1 cellular context compared by ENCODE assay signal in the genomic region with DNA sequence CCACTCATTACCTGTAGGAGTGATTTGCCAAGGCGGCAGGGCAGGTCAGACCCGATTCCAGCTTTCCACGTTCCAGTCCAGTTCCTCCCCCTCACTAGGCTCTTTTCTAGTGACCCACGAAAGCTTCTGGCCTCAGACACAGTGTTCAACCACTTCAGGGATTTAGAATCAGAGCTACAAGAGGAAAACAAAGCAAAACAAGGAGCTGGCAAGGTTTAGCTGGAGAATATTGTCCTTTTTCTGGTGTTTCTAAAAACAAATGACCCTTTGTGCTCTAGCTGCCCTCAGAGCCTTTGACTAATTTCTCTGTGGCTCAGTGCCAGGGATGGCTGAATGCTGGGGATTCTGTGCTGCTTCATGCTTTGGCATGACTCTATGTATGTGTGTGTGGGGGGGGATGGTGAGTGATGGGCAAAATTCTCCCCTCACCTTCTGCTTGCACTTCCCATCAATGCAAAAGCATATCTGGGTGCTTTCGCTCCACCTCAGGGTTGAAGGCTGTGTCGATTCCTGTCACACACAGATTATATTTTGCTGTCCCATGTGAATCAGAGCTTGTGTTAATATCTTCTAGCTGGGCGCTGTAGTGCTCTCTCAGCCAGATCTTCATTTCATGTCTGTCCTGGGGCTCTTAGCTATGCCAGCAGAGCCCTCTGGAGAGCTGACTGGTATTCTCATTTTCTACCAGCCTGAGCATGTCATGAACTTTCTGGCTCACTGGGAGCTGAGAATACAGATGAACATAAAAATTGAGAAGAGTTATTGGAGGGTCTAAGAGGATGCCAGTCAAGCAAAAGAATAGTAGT.
TF ChIP-seq lines count a peak whose summit lies in the region.

No MANE protein-coding gene starts in this region.

TF ChIP-seq in HepG2, 621 proteins besides CTCF, POLR2A, EP300 and RAD21 (continued from another document and continues in another):
- TF ChIP-seq, protein P1, sequence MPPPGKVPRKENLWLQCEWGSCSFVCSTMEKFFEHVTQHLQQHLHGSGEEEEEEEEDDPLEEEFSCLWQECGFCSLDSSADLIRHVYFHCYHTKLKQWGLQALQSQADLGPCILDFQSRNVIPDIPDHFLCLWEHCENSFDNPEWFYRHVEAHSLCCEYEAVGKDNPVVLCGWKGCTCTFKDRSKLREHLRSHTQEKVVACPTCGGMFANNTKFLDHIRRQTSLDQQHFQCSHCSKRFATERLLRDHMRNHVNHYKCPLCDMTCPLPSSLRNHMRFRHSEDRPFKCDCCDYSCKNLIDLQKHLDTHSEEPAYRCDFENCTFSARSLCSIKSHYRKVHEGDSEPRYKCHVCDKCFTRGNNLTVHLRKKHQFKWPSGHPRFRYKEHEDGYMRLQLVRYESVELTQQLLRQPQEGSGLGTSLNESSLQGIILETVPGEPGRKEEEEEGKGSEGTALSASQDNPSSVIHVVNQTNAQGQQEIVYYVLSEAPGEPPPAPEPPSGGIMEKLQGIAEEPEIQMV (CRISPR knock-in tag; IDR thresholded peaks at IDR 0.05; ENCODE audit: low read depth): no peak
- no peak for TF ChIP-seq HOXA7 (CRISPR knock-in tag; IDR thresholded peaks at IDR 0.05)
- no peak for TF ChIP-seq ZNF788 (CRISPR knock-in tag; IDR thresholded peaks at IDR 0.05; ENCODE audit: borderline replicate concordance)
- TF ChIP-seq, protein P2, sequence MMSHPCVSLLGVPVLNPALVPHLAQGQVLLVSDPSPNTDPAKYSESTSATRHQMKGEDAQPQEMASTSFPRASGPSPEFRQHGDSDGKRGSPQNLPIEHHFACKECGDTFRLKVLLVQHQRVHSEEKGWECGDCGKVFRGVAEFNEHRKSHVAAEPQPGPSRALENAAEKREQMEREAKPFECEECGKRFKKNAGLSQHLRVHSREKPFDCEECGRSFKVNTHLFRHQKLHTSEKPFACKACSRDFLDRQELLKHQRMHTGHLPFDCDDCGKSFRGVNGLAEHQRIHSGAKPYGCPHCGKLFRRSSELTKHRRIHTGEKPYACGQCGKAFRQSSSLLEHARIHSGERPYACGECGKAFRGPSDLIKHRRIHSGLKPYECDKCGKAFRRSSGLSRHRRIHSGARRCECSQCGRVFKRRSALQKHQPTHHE (CRISPR knock-in tag; IDR thresholded peaks at IDR 0.05; ENCODE audit: borderline replicate concordance): no peak
- no peak for TF ChIP-seq SP4 (CRISPR knock-in tag; IDR thresholded peaks at IDR 0.05)
- TF ChIP-seq CHCHD3 (CRISPR knock-in tag; IDR thresholded peaks at IDR 0.05): no peak
- TF ChIP-seq ZSCAN31 (CRISPR knock-in tag; IDR thresholded peaks at IDR 0.05; ENCODE audit: low read depth): 0 out of 2 replicates have a peak, but pooled peaks have one; percentile 26
- TF ChIP-seq, protein P3, sequence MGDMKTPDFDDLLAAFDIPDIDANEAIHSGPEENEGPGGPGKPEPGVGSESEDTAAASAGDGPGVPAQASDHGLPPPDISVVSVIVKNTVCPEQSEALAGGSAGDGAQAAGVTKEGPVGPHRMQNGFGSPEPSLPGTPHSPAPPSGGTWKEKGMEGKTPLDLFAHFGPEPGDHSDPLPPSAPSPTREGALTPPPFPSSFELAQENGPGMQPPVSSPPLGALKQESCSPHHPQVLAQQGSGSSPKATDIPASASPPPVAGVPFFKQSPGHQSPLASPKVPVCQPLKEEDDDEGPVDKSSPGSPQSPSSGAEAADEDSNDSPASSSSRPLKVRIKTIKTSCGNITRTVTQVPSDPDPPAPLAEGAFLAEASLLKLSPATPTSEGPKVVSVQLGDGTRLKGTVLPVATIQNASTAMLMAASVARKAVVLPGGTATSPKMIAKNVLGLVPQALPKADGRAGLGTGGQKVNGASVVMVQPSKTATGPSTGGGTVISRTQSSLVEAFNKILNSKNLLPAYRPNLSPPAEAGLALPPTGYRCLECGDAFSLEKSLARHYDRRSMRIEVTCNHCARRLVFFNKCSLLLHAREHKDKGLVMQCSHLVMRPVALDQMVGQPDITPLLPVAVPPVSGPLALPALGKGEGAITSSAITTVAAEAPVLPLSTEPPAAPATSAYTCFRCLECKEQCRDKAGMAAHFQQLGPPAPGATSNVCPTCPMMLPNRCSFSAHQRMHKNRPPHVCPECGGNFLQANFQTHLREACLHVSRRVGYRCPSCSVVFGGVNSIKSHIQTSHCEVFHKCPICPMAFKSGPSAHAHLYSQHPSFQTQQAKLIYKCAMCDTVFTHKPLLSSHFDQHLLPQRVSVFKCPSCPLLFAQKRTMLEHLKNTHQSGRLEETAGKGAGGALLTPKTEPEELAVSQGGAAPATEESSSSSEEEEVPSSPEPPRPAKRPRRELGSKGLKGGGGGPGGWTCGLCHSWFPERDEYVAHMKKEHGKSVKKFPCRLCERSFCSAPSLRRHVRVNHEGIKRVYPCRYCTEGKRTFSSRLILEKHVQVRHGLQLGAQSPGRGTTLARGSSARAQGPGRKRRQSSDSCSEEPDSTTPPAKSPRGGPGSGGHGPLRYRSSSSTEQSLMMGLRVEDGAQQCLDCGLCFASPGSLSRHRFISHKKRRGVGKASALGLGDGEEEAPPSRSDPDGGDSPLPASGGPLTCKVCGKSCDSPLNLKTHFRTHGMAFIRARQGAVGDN (CRISPR knock-in tag; IDR thresholded peaks at IDR 0.05): no peak
- TF ChIP-seq ZNF737 (CRISPR knock-in tag; IDR thresholded peaks at IDR 0.05; ENCODE audit: borderline replicate concordance): no peak
- TF ChIP-seq SALL1 (CRISPR knock-in tag; IDR thresholded peaks at IDR 0.05): peak; percentile 59
- peak; percentile 63 for TF ChIP-seq XRCC5 (optimal IDR thresholded peaks at IDR 0.05; ENCODE audit: low read length)
- no peak for TF ChIP-seq SRSF4 (IDR thresholded peaks at IDR 0.05; ENCODE audit: low read depth, low read length, poor library complexity, severe bottlenecking)
- TF ChIP-seq ZBTB42 (CRISPR knock-in tag; IDR thresholded peaks at IDR 0.05): no peak
- TF ChIP-seq TBX2 (CRISPR knock-in tag; IDR thresholded peaks at IDR 0.05; ENCODE audit: borderline replicate concordance): peak; percentile 34
- TF ChIP-seq ZNF101 (CRISPR knock-in tag; IDR thresholded peaks at IDR 0.05; ENCODE audit: borderline replicate concordance, low read depth): no peak
- TF ChIP-seq, protein P4, sequence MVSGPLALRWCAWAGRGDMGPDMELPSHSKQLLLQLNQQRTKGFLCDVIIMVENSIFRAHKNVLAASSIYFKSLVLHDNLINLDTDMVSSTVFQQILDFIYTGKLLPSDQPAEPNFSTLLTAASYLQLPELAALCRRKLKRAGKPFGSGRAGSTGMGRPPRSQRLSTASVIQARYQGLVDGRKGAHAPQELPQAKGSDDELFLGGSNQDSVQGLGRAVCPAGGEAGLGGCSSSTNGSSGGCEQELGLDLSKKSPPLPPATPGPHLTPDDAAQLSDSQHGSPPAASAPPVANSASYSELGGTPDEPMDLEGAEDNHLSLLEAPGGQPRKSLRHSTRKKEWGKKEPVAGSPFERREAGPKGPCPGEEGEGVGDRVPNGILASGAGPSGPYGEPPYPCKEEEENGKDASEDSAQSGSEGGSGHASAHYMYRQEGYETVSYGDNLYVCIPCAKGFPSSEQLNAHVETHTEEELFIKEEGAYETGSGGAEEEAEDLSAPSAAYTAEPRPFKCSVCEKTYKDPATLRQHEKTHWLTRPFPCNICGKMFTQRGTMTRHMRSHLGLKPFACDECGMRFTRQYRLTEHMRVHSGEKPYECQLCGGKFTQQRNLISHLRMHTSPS (CRISPR knock-in tag; IDR thresholded peaks at IDR 0.05; ENCODE audit: low read depth): no peak
- no peak for TF ChIP-seq RXRA (CRISPR knock-in tag; IDR thresholded peaks at IDR 0.05)
- TF ChIP-seq ETV5 (CRISPR knock-in tag; IDR thresholded peaks at IDR 0.05; ENCODE audit: borderline replicate concordance): no peak
- TF ChIP-seq, protein P5, sequence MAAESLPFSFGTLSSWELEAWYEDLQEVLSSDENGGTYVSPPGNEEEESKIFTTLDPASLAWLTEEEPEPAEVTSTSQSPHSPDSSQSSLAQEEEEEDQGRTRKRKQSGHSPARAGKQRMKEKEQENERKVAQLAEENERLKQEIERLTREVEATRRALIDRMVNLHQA (CRISPR knock-in tag; IDR thresholded peaks at IDR 0.05): no peak
- TF ChIP-seq ZFP41 (CRISPR knock-in tag; IDR thresholded peaks at IDR 0.05; ENCODE audit: borderline replicate concordance): no peak
- TF ChIP-seq, protein P6, sequence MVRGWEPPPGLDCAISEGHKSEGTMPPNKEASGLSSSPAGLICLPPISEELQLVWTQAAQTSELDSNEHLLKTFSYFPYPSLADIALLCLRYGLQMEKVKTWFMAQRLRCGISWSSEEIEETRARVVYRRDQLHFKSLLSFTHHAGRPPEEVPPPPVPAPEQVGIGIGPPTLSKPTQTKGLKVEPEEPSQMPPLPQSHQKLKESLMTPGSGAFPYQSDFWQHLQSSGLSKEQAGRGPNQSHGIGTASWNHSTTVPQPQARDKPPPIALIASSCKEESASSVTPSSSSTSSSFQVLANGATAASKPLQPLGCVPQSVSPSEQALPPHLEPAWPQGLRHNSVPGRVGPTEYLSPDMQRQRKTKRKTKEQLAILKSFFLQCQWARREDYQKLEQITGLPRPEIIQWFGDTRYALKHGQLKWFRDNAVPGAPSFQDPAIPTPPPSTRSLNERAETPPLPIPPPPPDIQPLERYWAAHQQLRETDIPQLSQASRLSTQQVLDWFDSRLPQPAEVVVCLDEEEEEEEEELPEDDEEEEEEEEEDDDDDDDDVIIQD (CRISPR knock-in tag; IDR thresholded peaks at IDR 0.05; ENCODE audit: low read depth): 0 out of 2 replicates have a peak, but pooled peaks have one; percentile 9
- TF ChIP-seq, protein P7, sequence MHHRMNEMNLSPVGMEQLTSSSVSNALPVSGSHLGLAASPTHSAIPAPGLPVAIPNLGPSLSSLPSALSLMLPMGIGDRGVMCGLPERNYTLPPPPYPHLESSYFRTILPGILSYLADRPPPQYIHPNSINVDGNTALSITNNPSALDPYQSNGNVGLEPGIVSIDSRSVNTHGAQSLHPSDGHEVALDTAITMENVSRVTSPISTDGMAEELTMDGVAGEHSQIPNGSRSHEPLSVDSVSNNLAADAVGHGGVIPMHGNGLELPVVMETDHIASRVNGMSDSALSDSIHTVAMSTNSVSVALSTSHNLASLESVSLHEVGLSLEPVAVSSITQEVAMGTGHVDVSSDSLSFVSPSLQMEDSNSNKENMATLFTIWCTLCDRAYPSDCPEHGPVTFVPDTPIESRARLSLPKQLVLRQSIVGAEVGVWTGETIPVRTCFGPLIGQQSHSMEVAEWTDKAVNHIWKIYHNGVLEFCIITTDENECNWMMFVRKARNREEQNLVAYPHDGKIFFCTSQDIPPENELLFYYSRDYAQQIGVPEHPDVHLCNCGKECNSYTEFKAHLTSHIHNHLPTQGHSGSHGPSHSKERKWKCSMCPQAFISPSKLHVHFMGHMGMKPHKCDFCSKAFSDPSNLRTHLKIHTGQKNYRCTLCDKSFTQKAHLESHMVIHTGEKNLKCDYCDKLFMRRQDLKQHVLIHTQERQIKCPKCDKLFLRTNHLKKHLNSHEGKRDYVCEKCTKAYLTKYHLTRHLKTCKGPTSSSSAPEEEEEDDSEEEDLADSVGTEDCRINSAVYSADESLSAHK (CRISPR knock-in tag; IDR thresholded peaks at IDR 0.05; ENCODE audit: borderline replicate concordance): 0 out of 2 replicates have a peak, but pooled peaks have one; percentile 48
- TF ChIP-seq, protein P8, sequence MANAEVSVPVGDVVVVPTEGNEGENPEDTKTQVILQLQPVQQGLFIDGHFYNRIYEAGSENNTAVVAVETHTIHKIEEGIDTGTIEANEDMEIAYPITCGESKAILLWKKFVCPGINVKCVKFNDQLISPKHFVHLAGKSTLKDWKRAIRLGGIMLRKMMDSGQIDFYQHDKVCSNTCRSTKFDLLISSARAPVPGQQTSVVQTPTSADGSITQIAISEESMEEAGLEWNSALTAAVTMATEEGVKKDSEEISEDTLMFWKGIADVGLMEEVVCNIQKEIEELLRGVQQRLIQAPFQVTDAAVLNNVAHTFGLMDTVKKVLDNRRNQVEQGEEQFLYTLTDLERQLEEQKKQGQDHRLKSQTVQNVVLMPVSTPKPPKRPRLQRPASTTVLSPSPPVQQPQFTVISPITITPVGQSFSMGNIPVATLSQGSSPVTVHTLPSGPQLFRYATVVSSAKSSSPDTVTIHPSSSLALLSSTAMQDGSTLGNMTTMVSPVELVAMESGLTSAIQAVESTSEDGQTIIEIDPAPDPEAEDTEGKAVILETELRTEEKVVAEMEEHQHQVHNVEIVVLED (CRISPR knock-in tag; IDR thresholded peaks at IDR 0.05; ENCODE audit: borderline replicate concordance): no peak
- TF ChIP-seq ZNF501 (CRISPR knock-in tag; IDR thresholded peaks at IDR 0.05): no peak
- TF ChIP-seq ZKSCAN1 (IDR thresholded peaks at IDR 0.05; ENCODE audit: low read length): no peak
- TF ChIP-seq, protein P9, sequence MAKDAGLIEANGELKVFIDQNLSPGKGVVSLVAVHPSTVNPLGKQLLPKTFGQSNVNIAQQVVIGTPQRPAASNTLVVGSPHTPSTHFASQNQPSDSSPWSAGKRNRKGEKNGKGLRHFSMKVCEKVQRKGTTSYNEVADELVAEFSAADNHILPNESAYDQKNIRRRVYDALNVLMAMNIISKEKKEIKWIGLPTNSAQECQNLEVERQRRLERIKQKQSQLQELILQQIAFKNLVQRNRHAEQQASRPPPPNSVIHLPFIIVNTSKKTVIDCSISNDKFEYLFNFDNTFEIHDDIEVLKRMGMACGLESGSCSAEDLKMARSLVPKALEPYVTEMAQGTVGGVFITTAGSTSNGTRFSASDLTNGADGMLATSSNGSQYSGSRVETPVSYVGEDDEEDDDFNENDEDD (CRISPR knock-in tag; IDR thresholded peaks at IDR 0.05; ENCODE audit: borderline replicate concordance): no peak
- TF ChIP-seq GTF2F1 (IDR thresholded peaks at IDR 0.05; ENCODE audit: low read length): no peak
- TF ChIP-seq, protein P10, sequence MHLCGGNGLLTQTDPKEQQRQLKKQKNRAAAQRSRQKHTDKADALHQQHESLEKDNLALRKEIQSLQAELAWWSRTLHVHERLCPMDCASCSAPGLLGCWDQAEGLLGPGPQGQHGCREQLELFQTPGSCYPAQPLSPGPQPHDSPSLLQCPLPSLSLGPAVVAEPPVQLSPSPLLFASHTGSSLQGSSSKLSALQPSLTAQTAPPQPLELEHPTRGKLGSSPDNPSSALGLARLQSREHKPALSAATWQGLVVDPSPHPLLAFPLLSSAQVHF (CRISPR knock-in tag; IDR thresholded peaks at IDR 0.05): no peak
- TF ChIP-seq, protein P11, sequence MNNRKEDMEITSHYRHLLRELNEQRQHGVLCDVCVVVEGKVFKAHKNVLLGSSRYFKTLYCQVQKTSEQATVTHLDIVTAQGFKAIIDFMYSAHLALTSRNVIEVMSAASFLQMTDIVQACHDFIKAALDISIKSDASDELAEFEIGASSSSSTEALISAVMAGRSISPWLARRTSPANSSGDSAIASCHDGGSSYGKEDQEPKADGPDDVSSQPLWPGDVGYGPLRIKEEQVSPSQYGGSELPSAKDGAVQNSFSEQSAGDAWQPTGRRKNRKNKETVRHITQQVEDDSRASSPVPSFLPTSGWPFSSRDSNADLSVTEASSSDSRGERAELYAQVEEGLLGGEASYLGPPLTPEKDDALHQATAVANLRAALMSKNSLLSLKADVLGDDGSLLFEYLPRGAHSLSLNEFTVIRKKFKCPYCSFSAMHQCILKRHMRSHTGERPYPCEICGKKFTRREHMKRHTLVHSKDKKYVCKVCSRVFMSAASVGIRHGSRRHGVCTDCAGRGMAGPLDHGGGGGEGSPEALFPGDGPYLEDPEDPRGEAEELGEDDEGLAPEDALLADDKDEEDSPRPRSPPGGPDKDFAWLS (CRISPR knock-in tag; IDR thresholded peaks at IDR 0.05; ENCODE audit: borderline replicate concordance): no peak
- TF ChIP-seq ZNF746 (CRISPR knock-in tag; IDR thresholded peaks at IDR 0.05): no peak
